ENCODE assay signal across 28 cellular contexts in the genomic region with DNA sequence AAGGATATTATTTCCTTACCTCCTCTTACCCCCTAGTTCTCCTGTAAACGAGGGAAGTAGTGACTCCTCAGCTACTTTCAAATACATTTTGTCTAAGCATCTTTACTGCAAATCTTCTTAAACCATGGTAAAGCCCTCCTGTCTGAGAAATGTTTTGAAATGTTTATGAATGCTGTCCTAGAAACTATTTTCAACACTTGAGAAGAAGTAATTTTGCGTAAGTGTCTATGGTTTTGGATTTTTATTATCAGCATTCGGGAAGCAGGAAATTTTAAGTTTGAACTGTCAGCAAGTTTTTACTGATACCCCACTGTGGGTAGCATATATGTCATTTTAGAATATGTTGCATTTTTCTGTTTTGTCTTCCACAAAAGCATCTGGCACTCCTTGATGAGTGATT.
"Had no signal": no experiment of that assay in that cellular context is flagged by ENCODE, and none has a peak within 500 bp of the region (broad histone marks: within the 10 kb centered on the region; RNA-seq: fewer than 3 reads in every experiment).

No MANE protein-coding gene starts in this region.

- H3K27ac Mint-ChIP-seq: activated CD4-positive, alpha-beta memory T cell treated with anti-CD3 and anti-CD28 coated beads, Interleukin-2, amount 10 ng/mL, durations not matched to agents 7 days and 5 days; activated CD4-positive, alpha-beta T cell treated with anti-CD3 and anti-CD28 coated beads for 36 hours; activated CD4-positive, alpha-beta T cell treated with anti-CD3 and anti-CD28 coated beads, Interleukin-2, amount 10 ng/mL, durations not matched to agents 24 days and 14 days; activated naive CD4-positive, alpha-beta T cell treated with anti-CD3 and anti-CD28 coated beads, Interleukin-2, amount 10 ng/mL, durations not matched to agents 7 days and 5 days; activated naive CD4-positive, alpha-beta T cell treated with anti-CD3 and anti-CD28 coated beads, Interleukin-2, amount 50 U/mL, for 72 hours; activated naive CD8-positive, alpha-beta T cell treated with anti-CD3 and anti-CD28 coated beads, Interleukin-2, amount 10 ng/mL, durations not matched to agents 7 days and 5 days; activated T-cell treated with anti-CD3 and anti-CD28 coated beads, Interleukin-2, amount 50 U/mL, for 24 hours; activated T-cell treated with anti-CD3 and anti-CD28 coated beads, Interleukin-2, amount 50 U/mL, for 72 hours; effector memory CD8-positive, alpha-beta T cell had no signal

- DNase-seq: activated CD4-positive, alpha-beta memory T cell treated with anti-CD3 and anti-CD28 coated beads, Interleukin-2, amount 10 ng/mL, durations not matched to agents 7 days and 5 days; activated CD4-positive, alpha-beta T cell treated with anti-CD3 and anti-CD28 coated beads for 36 hours; activated CD4-positive, alpha-beta T cell treated with anti-CD3 and anti-CD28 coated beads, Interleukin-2, amount 10 ng/mL, durations not matched to agents 24 days and 14 days; activated CD4-positive, alpha-beta T cell treated with anti-CD3 and anti-CD28 coated beads, Interleukin-2, amount 50 U/mL, for 4 hours; activated CD4-positive, CD25-positive, alpha-beta regulatory T cell; activated CD4-positive, CD25-positive, alpha-beta regulatory T cell treated with anti-CD3 and anti-CD28 coated beads, Interleukin-2, amount 50 U/mL, for 72 hours; activated CD8-positive, alpha-beta memory T cell treated with anti-CD3 and anti-CD28 coated beads, Interleukin-2, amount 50 U/mL, for 48 hours; activated gamma-delta T cell; activated naive CD4-positive, alpha-beta T cell; activated naive CD4-positive, alpha-beta T cell treated with anti-CD3 and anti-CD28 coated beads, Interleukin-2, amount 10 ng/mL, durations not matched to agents 7 days and 5 days; activated naive CD8-positive, alpha-beta T cell treated with anti-CD3 and anti-CD28 coated beads, Interleukin-2, amount 10 ng/mL, durations not matched to agents 7 days and 5 days; activated T-cell treated with anti-CD3 and anti-CD28 coated beads for 4 hours; activated T-cell treated with anti-CD3 and anti-CD28 coated beads, Interleukin-2, amount 50 U/mL, for 24 hours; activated T-cell treated with anti-CD3 and anti-CD28 coated beads, Interleukin-2, amount 50 U/mL, for 72 hours; amniotic stem cell; anterior cingulate cortex; body of pancreas; caudate nucleus; cortex of kidney; dermis blood vessel endothelial cell; effector CD4-positive, alpha-beta T cell; effector memory CD8-positive, alpha-beta T cell; esophagus squamous epithelium; foreskin fibroblast; glutamatergic neuron; T-helper 2 cell had no signal

- H3K27me3 ChIP-seq: body of pancreas, esophagus squamous epithelium had no signal

- H3K9me3 ChIP-seq: body of pancreas had no signal

- H3K4me3 Mint-ChIP-seq: activated CD4-positive, alpha-beta memory T cell treated with anti-CD3 and anti-CD28 coated beads, Interleukin-2, amount 10 ng/mL, durations not matched to agents 7 days and 5 days; activated CD4-positive, alpha-beta T cell treated with anti-CD3 and anti-CD28 coated beads for 36 hours; activated CD4-positive, alpha-beta T cell treated with anti-CD3 and anti-CD28 coated beads, Interleukin-2, amount 10 ng/mL, durations not matched to agents 24 days and 14 days; activated naive CD4-positive, alpha-beta T cell treated with anti-CD3 and anti-CD28 coated beads, Interleukin-2, amount 10 ng/mL, durations not matched to agents 7 days and 5 days; activated naive CD8-positive, alpha-beta T cell treated with anti-CD3 and anti-CD28 coated beads, Interleukin-2, amount 10 ng/mL, durations not matched to agents 7 days and 5 days; activated T-cell treated with anti-CD3 and anti-CD28 coated beads, Interleukin-2, amount 50 U/mL, for 24 hours; activated T-cell treated with anti-CD3 and anti-CD28 coated beads, Interleukin-2, amount 50 U/mL, for 72 hours; effector memory CD8-positive, alpha-beta T cell had no signal

- H3K4me3 ChIP-seq: body of pancreas, esophagus squamous epithelium had no signal

- H3K36me3 Mint-ChIP-seq: activated naive CD4-positive, alpha-beta T cell treated with anti-CD3 and anti-CD28 coated beads, Interleukin-2, amount 10 ng/mL, durations not matched to agents 7 days and 5 days; activated naive CD8-positive, alpha-beta T cell treated with anti-CD3 and anti-CD28 coated beads, Interleukin-2, amount 10 ng/mL, durations not matched to agents 7 days and 5 days had no signal

- H3K27me3 Mint-ChIP-seq: activated CD4-positive, alpha-beta memory T cell treated with anti-CD3 and anti-CD28 coated beads, Interleukin-2, amount 10 ng/mL, durations not matched to agents 7 days and 5 days; activated CD4-positive, alpha-beta T cell treated with anti-CD3 and anti-CD28 coated beads, Interleukin-2, amount 10 ng/mL, durations not matched to agents 24 days and 14 days; activated naive CD4-positive, alpha-beta T cell treated with anti-CD3 and anti-CD28 coated beads, Interleukin-2, amount 10 ng/mL, durations not matched to agents 7 days and 5 days; activated naive CD8-positive, alpha-beta T cell treated with anti-CD3 and anti-CD28 coated beads, Interleukin-2, amount 10 ng/mL, durations not matched to agents 7 days and 5 days; activated T-cell treated with anti-CD3 and anti-CD28 coated beads, Interleukin-2, amount 50 U/mL, for 24 hours; effector memory CD8-positive, alpha-beta T cell had no signal

- H3K4me1 Mint-ChIP-seq: activated CD4-positive, alpha-beta memory T cell treated with anti-CD3 and anti-CD28 coated beads, Interleukin-2, amount 10 ng/mL, durations not matched to agents 7 days and 5 days; activated CD4-positive, alpha-beta T cell treated with anti-CD3 and anti-CD28 coated beads for 36 hours; activated CD4-positive, alpha-beta T cell treated with anti-CD3 and anti-CD28 coated beads, Interleukin-2, amount 10 ng/mL, durations not matched to agents 24 days and 14 days; activated naive CD4-positive, alpha-beta T cell treated with anti-CD3 and anti-CD28 coated beads, Interleukin-2, amount 10 ng/mL, durations not matched to agents 7 days and 5 days; activated naive CD8-positive, alpha-beta T cell treated with anti-CD3 and anti-CD28 coated beads, Interleukin-2, amount 10 ng/mL, durations not matched to agents 7 days and 5 days had no signal

- H3K9me3 Mint-ChIP-seq: activated CD4-positive, alpha-beta T cell treated with anti-CD3 and anti-CD28 coated beads, Interleukin-2, amount 10 ng/mL, durations not matched to agents 24 days and 14 days had no signal

- H3K27ac ChIP-seq: body of pancreas, epithelial cell of prostate, esophagus squamous epithelium had no signal

- H3K4me1 ChIP-seq: body of pancreas, esophagus squamous epithelium had no signal

- H3K36me3 ChIP-seq: esophagus squamous epithelium had no signal
